Comparison of ENCODE assay signal across 8 cellular contexts in genomic region chr21:25421327-25422028, GRCh38.
A peak's percentile ranks its signal among the peaks of the same experiment; 100 is the strongest.
DNase-seq lines count a peak whose midpoint lies in the region; ATAC-seq, FAIRE-seq and TF ChIP-seq lines count a peak whose summit lies in the region.

No MANE protein-coding gene starts in this region.

- H3K27ac Mint-ChIP-seq in T-cell (peak overlapping the region; percentile 40 to 81), astrocyte (ENCODE audit: unreplicated experiment) (no peak overlapping the region)
- peak overlapping the region in 8 of 10 donors; percentile 7 to 77 (median 48) for H3K27ac Mint-ChIP-seq in naive thymus-derived CD8-positive, alpha-beta T cell

- peak in 2 of 3 experiments; percentile 13 to 48 for DNase-seq in NCI-H1417 (lab: John Stamatoyannopoulos, UW)
- no peak for DNase-seq in NCI-H1417 treated with DMSO at 0.1 percent for 48 hours (lab: John Stamatoyannopoulos, UW)
- peak; percentile 88 for DNase-seq in Karpas-422
- DNase-seq in T-cell = peak in 31 of 34 experiments; percentile 18 to 59 (median 37)
- DNase-seq in astrocyte (ENCODE audit: low read depth) = peak; percentile 20
- DNase-seq in naive thymus-derived CD8-positive, alpha-beta T cell = peak in 9 of 10 donors; percentile 6 to 62 (median 38)
- no peak for DNase-seq in middle frontal gyrus (ENCODE audit: extremely low spot score, low spot score)

- H3K4me1 ChIP-seq in Karpas-422 (ENCODE audit: low read length) (peaks cover 18% of the 10 kb centered on the region), astrocyte (ENCODE audit: insufficient read depth, low read length) (no peaks in the 10 kb centered on the region)

- peaks cover 0 to 6% of the 10 kb centered on the region in 2 donors for H3K27me3 Mint-ChIP-seq in T-cell
- H3K27me3 Mint-ChIP-seq in astrocyte (ENCODE audit: low read depth, unreplicated experiment) = no peaks in the 10 kb centered on the region
- H3K27me3 Mint-ChIP-seq in naive thymus-derived CD8-positive, alpha-beta T cell = peaks cover 0 to 3% (median 0%) of the 10 kb centered on the region in 5 donors

- H3K36me3 Mint-ChIP-seq in T-cell (no peaks in the 10 kb centered on the region), astrocyte (ENCODE audit: low read depth, unreplicated experiment) (no peaks in the 10 kb centered on the region)
- no peaks in the 10 kb centered on the region for H3K36me3 Mint-ChIP-seq in naive thymus-derived CD8-positive, alpha-beta T cell

- peaks cover 13 to 17% (median 13%) of the 10 kb centered on the region in 3 donors for H3K4me1 Mint-ChIP-seq in T-cell
- H3K4me1 Mint-ChIP-seq in astrocyte (ENCODE audit: low read depth, unreplicated experiment) = no peaks in the 10 kb centered on the region
- H3K4me1 Mint-ChIP-seq in naive thymus-derived CD8-positive, alpha-beta T cell = peaks cover 3 to 24% (median 10%) of the 10 kb centered on the region in 4 donors

- H3K27me3 ChIP-seq in Karpas-422 (ENCODE audit: low read length) (no peaks in the 10 kb centered on the region), astrocyte (ENCODE audit: insufficient read depth, low read length) (no peaks in the 10 kb centered on the region)

- H3K79me2 ChIP-seq in Karpas-422 (ENCODE audit: low read length) (no peaks in the 10 kb centered on the region), astrocyte (ENCODE audit: insufficient read depth, low read length) (no peaks in the 10 kb centered on the region)

- no peaks in the 10 kb centered on the region for H3K36me3 ChIP-seq in Karpas-422 (ENCODE audit: insufficient read depth, low read length)
- H3K36me3 ChIP-seq in astrocyte (ENCODE audit: insufficient read depth, low read length) = no peaks in the 10 kb centered on the region

- H4K20me1 ChIP-seq in Karpas-422 (ENCODE audit: insufficient read depth, low read depth, low read length) (no peaks in the 10 kb centered on the region), astrocyte (ENCODE audit: insufficient read depth, low read length) (no peaks in the 10 kb centered on the region)

- H3K4me3 Mint-ChIP-seq in T-cell (peak overlapping the region in 1 of 3 donors; percentile 9), astrocyte (ENCODE audit: unreplicated experiment) (no peak overlapping the region)
- peak overlapping the region in 5 of 10 donors; percentile 16 to 72 (median 46) for H3K4me3 Mint-ChIP-seq in naive thymus-derived CD8-positive, alpha-beta T cell

- POLR2A ChIA-PET in T-cell (lab: Charles Lee) = interaction anchor here in 1 of 2 donors (0.6 kb wide), 1 partner anchor 141 kb away, joined by 3 read pairs; no protein-coding TSS in a partner anchor
- POLR2A ChIA-PET in naive thymus-derived CD8-positive, alpha-beta T cell (lab: Charles Lee) = no interaction called here

- FAIRE-seq in astrocyte (lab: Jason Lieb, UNC) = no peak

- CTCF ChIA-PET in T-cell (lab: Charles Lee) = interaction anchor here (0.6 to 1.4 kb wide), 8 partner anchors 175 to 1473 kb away, joined by 3 to 5 read pairs (median 4); no protein-coding TSS in a partner anchor

- H3K9me3 ChIP-seq in Karpas-422 (ENCODE audit: low read length) (no peaks in the 10 kb centered on the region), astrocyte (ENCODE audit: insufficient read depth, low read depth, low read length) (no peaks in the 10 kb centered on the region)

- H3K9me2 ChIP-seq in Karpas-422 (replicated peaks; ENCODE audit: insufficient read depth, low read length) = no peaks in the 10 kb centered on the region

- H3K4me2 ChIP-seq in Karpas-422 (ENCODE audit: low read depth, low read length, poor library complexity, severe bottlenecking) (peak overlapping the region; percentile 11), astrocyte (ENCODE audit: low read length) (no peak overlapping the region)

- H2AFZ ChIP-seq in Karpas-422 (ENCODE audit: low read length) (peak overlapping the region; percentile 60), astrocyte (ENCODE audit: low read depth, low read length) (no peak overlapping the region)

- no peaks in the 10 kb centered on the region for H3K9me3 Mint-ChIP-seq in T-cell
- no peaks in the 10 kb centered on the region for H3K9me3 Mint-ChIP-seq in astrocyte (ENCODE audit: unreplicated experiment)
- H3K9me3 Mint-ChIP-seq in naive thymus-derived CD8-positive, alpha-beta T cell = no peaks in the 10 kb centered on the region

- ATAC-seq in GM21825 (IDR thresholded peaks at IDR 0.05; ENCODE audit: unreplicated experiment) = peak; percentile 75
- ATAC-seq in T-cell (replicated peaks in 1 of 4) = peak; percentile 80 to 95 (median 91)
- ATAC-seq in naive thymus-derived CD8-positive, alpha-beta T cell = peak; percentile 87 to 93

- H3K4me3 ChIP-seq in Karpas-422 (ENCODE audit: low read length) = no peak overlapping the region
- no peak overlapping the region for H3K4me3 ChIP-seq in astrocyte (ENCODE audit: insufficient read depth, low read depth, low read length)

- H3K9ac ChIP-seq in Karpas-422 (ENCODE audit: low read length) (no peak overlapping the region), astrocyte (ENCODE audit: low read length) (no peak overlapping the region)

- no peak overlapping the region for H3K27ac ChIP-seq in Karpas-422 (ENCODE audit: low read length)
- H3K27ac ChIP-seq in astrocyte (ENCODE audit: low read depth, low read length) = no peak overlapping the region

- TF ChIP-seq CTCF in astrocyte (IDR thresholded peaks at IDR 0.05; ENCODE audit: insufficient read depth, low read depth, low read length) = peak; percentile 37

Comparison
In these comparisons a context has a peak if more than half of its experiments do, and no peak if none do; other contexts are left out.
1. DNase-seq: peak in NCI-H1417 (2 of 3), Karpas-422 (single experiment), T-cell (31 of 34), astrocyte (single experiment) and naive thymus-derived CD8-positive, alpha-beta T cell (9 of 10); none in NCI-H1417 treated with DMSO at 0.1 percent for 48 hours (single experiment) and middle frontal gyrus (single experiment).
2. Peak in every context shown above with its lines, with median percentiles within 50 percentile points of each other: ATAC-seq.